14 cellular contexts compared by ENCODE assay signal in genomic region chr16:8678068-8678927, GRCh38. TPM values are rescaled to one million over a fixed set of nuclear protein-coding genes. Genes with fewer than 3 reads are reported as not detected.
DNase-seq lines count a peak whose midpoint lies in the region; ATAC-seq and TF ChIP-seq lines count a peak whose summit lies in the region.
"Had no signal": no experiment of that assay in that cellular context is flagged by ENCODE, and none has a peak within 500 bp of the region (broad histone marks: within the 10 kb centered on the region; RNA-seq: fewer than 3 reads in every experiment).

No MANE protein-coding gene starts in this region.

- no peaks in the 10 kb centered on the region for H3K27me3 ChIP-seq in GM23248 (replicated peaks; ENCODE audit: insufficient read depth)
- H3K27me3 ChIP-seq in spleen (replicated peaks in 1 of 7), result no peaks in the 10 kb centered on the region
- H3K27me3 ChIP-seq: SJSA1 had no signal

- POLR2A ChIA-PET in WTC11 (lab: Charles Lee), result no interaction called here

- H3K4me2 ChIP-seq in GM23248 (ENCODE audit: unreplicated experiment), result peak overlapping the region; percentile 59

- DNase-seq in GM23248 (peak; percentile 84), WTC11 (ENCODE audit: low spot score) (no peak), fibroblast of villous mesenchyme (ENCODE audit: low read depth) (peak; percentile 62), spleen (peak; percentile 16), anterior cingulate cortex (lab: John Stamatoyannopoulos, UW) (no peak)
- no peak for DNase-seq in activated CD8-positive, alpha-beta memory T cell treated with anti-CD3 and anti-CD28 coated beads, Interleukin-2, amount 50 U/mL, for 4 hours
- DNase-seq: activated CD8-positive, alpha-beta memory T cell treated with anti-CD3 and anti-CD28 coated beads, Interleukin-2, amount 10 ng/mL, durations not matched to agents 7 days and 5 days; cerebellar nuclear complex; NCI-H2107 had no signal

- peak overlapping the region; percentile 74 for H3K27ac ChIP-seq in GM23248
- no peak overlapping the region for H3K27ac ChIP-seq in spleen
- H3K27ac ChIP-seq: SJSA1, skin epidermis had no signal

- H2AFZ ChIP-seq in GM23248, result no peak overlapping the region

- H3K36me3 ChIP-seq in GM23248 (ENCODE audit: low read depth), result no peaks in the 10 kb centered on the region
- no peaks in the 10 kb centered on the region for H3K36me3 ChIP-seq in spleen
- H3K36me3 ChIP-seq: SJSA1 had no signal

- no peak for ATAC-seq in WTC11
- ATAC-seq in GM21381 (IDR thresholded peaks at IDR 0.05; ENCODE audit: unreplicated experiment), result no peak
- ATAC-seq: activated CD8-positive, alpha-beta memory T cell treated with anti-CD3 and anti-CD28 coated beads, Interleukin-2, amount 10 ng/mL, durations not matched to agents 7 days and 5 days had no signal

- no peak overlapping the region for H3K4me3 Mint-ChIP-seq in WTC11
- H3K4me3 Mint-ChIP-seq: activated CD8-positive, alpha-beta memory T cell treated with anti-CD3 and anti-CD28 coated beads, Interleukin-2, amount 10 ng/mL, durations not matched to agents 7 days and 5 days; stimulated activated naive CD8-positive, alpha-beta T cell treated with anti-CD3 and anti-CD28 coated beads, Interleukin-15, Interleukin-2, amounts not matched to agents 100 ng/mL and 50 ng/mL, for 24 hours had no signal

- H3K9me3 ChIP-seq in GM23248 (ENCODE audit: low read depth) (no peaks in the 10 kb centered on the region), spleen (peaks cover 0 to 9% (median 3%) of the 10 kb centered on the region in 8 donors)
- H3K9me3 ChIP-seq: SJSA1 had no signal

- H3K4me1 Mint-ChIP-seq in WTC11, result peaks cover 8% of the 10 kb centered on the region

- peaks cover 38% of the 10 kb centered on the region for H3K27me3 Mint-ChIP-seq in WTC11 (ENCODE audit: low read depth)
- H3K27me3 Mint-ChIP-seq: activated CD8-positive, alpha-beta memory T cell treated with anti-CD3 and anti-CD28 coated beads, Interleukin-2, amount 10 ng/mL, durations not matched to agents 7 days and 5 days; stimulated activated naive CD8-positive, alpha-beta T cell treated with anti-CD3 and anti-CD28 coated beads, Interleukin-15, Interleukin-2, amounts not matched to agents 100 ng/mL and 50 ng/mL, for 24 hours had no signal

- H3K9me2 ChIP-seq in GM23248 (ENCODE audit: insufficient read depth), result no peaks in the 10 kb centered on the region

- H3K27ac Mint-ChIP-seq in WTC11, result no peak overlapping the region
- H3K27ac Mint-ChIP-seq: activated CD8-positive, alpha-beta memory T cell treated with anti-CD3 and anti-CD28 coated beads, Interleukin-2, amount 10 ng/mL, durations not matched to agents 7 days and 5 days; stimulated activated naive CD8-positive, alpha-beta T cell treated with anti-CD3 and anti-CD28 coated beads, Interleukin-15, Interleukin-2, amounts not matched to agents 100 ng/mL and 50 ng/mL, for 24 hours had no signal

- no peak overlapping the region; the same call in 1 of the 2 replicates for H3K9ac ChIP-seq in GM23248

- no peaks in the 10 kb centered on the region for H4K20me1 ChIP-seq in GM23248 (ENCODE audit: insufficient read depth)

- CTCF ChIA-PET in WTC11 (lab: Charles Lee), result no interaction called here

- H3K4me1 ChIP-seq in GM23248 (ENCODE audit: insufficient read depth) (peaks cover 25% of the 10 kb centered on the region), spleen (peaks cover 2 to 27% (median 18%) of the 10 kb centered on the region in 6 donors)

- H3F3A ChIP-seq in GM23248 (ENCODE audit: insufficient read depth), result peaks cover 18% of the 10 kb centered on the region

- H3K79me2 ChIP-seq in GM23248 (ENCODE audit: insufficient read depth), result no peaks in the 10 kb centered on the region

- peaks cover 8% of the 10 kb centered on the region; the same call in 1 of the 2 replicates for H3K9me3 Mint-ChIP-seq in WTC11

- 79 to 80% methylated on average over 7 of the region's 7 CpGs for WGBS in GM23248 (ENCODE audit: low coverage in 1 of 2, low lambda C conversion rate in 2 of 2, missing lambda C conversion rate in 2 of 2), 2 experiments
- WGBS in spleen, 5 donors, result 89 to 95% (median 92%) methylated on average over 7 of the region's 7 CpGs

- H3K36me3 Mint-ChIP-seq in WTC11, result no peaks in the 10 kb centered on the region

- no peak for TF ChIP-seq POLR2A in spleen (IDR thresholded peaks at IDR 0.05)

- in situ Hi-C loops in GM23248 (cut with MboI), result no loop called here

- TF ChIP-seq CTCF in WTC11 (IDR thresholded peaks at IDR 0.05) (no peak), fibroblast of villous mesenchyme (IDR thresholded peaks at IDR 0.05; ENCODE audit: insufficient read depth, low read depth, low read length) (no peak), spleen (IDR thresholded peaks at IDR 0.05 in 8 of 11, conservative IDR thresholded peaks at IDR 0.05 in 3 of 11) (no peak)

- H3K4me3 ChIP-seq in GM23248 (0 out of 2 replicates have a peak overlapping the region, but pooled peaks have one; percentile 1), fibroblast of villous mesenchyme (ENCODE audit: low read depth, low read length) (no peak overlapping the region), spleen (no peak overlapping the region)
- H3K4me3 ChIP-seq: lung, SJSA1, skin epidermis had no signal

- intact Hi-C loops in spleen (cut with DNase I; ENCODE audit: low total_unique reads), result loop anchor here (5.0 to 10.0 kb wide), 2 partner anchors 107 to 189 kb away; partner anchors contain the start of gene CARHSP1

TF ChIP-seq in WTC11, 78 proteins besides CTCF, POLR2A, EP300 and RAD21:
- TF ChIP-seq OVOL2 (CRISPR knock-in tag; IDR thresholded peaks at IDR 0.05; ENCODE audit: borderline replicate concordance) (no peak), GABPB1 (CRISPR knock-in tag; IDR thresholded peaks at IDR 0.05) (peak; percentile 72), TEAD4 (CRISPR knock-in tag; IDR thresholded peaks at IDR 0.05) (no peak), E2F1 (CRISPR knock-in tag; IDR thresholded peaks at IDR 0.05) (no peak)

RNA-seq across cellular contexts. Expression of gene ABAT, which starts 3.9 kb away (rescaled TPM):
- 5.2 and 8.0 TPM in 2 replicates for total RNA-seq in GM23248 (2014; rRNA removed; shearing (Covaris generic))
- 4.0 and 4.7 TPM in 2 replicates for polyA plus RNA-seq in GM23248 (2016; fragmentation: Nextera tagmentation; extraction: Ambion mirVana)
- 4.4 to 6.6 TPM (median 5.4 TPM) in 3 replicates for total RNA-seq in WTC11 (2021)
- 0.97 and 3.5 TPM in 2 replicates for total RNA-seq in fibroblast of villous mesenchyme
- total RNA-seq in spleen, result 10 to 100 TPM in 2 of 7 donors, 1 to 10 TPM in 5; 6.2 to 13.5 (median 9.0) TPM
- polyA plus RNA-seq in spleen, result 1 to 10 TPM; 3.9 to 6.2 (median 5.1) TPM

RNA-seq across cellular contexts. Expression of gene METTL22, which starts 56.8 kb away (rescaled TPM):
- 31.5 and 36.9 TPM in 2 replicates for total RNA-seq in GM23248 (2014; rRNA removed; shearing (Covaris generic))
- polyA plus RNA-seq in GM23248 (2016; fragmentation: Nextera tagmentation; extraction: Ambion mirVana) (41.6 and 46.1 TPM in 2 replicates), spleen (10 to 100 TPM; 14.8 to 23.7 (median 22.2) TPM)
- total RNA-seq in WTC11 (2021) (48.1 to 82.0 TPM (median 52.9 TPM) in 3 replicates), fibroblast of villous mesenchyme (22.5 and 33.5 TPM in 2 replicates), spleen (10 to 100 TPM; 35.7 to 58.8 (median 47.5) TPM)

Comparison
In these comparisons a context has a peak if more than half of its experiments do, and no peak if none do; other contexts are left out.
1. DNase-seq: peak in GM23248 (single experiment), fibroblast of villous mesenchyme (single experiment) and spleen (single experiment); none in WTC11 (single experiment), activated CD8-positive, alpha-beta memory T cell treated with anti-CD3 and anti-CD28 coated beads, Interleukin-2, amount 50 U/mL, for 4 hours (single experiment) and anterior cingulate cortex (0 of 58).